8 cellular contexts compared by ENCODE assay signal in the genomic region with DNA sequence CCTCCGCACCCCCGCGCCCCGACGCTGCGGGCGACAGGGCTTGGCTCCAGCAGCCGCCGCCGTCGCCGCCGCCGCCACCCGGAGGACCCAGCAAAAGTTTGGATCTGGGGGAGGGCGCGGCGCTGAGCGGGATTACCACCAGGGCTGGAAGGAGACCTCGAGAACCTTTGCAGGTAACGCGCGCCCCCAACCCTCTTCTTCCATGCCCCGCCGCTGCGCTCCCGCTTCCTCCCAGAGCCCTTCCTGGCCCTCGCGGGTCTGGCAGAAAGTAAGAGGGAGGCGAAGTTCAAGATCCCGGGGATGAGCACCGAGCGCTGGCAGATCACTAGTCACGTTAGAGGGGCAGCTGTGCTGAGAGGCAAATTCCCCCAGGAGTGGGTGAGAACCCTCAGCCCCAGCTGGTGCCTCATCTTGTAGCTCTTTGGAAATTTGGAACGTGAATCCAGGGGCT. TPM values are rescaled to one million over a fixed set of nuclear protein-coding genes. Genes with fewer than 3 reads are reported as not detected.
DNase-seq lines count a peak whose midpoint lies in the region; ATAC-seq and TF ChIP-seq lines count a peak whose summit lies in the region.

No MANE protein-coding gene starts in this region.

- TF ChIP-seq CTCF in body of pancreas (IDR thresholded peaks at IDR 0.05) (no peak), suprapubic skin (IDR thresholded peaks at IDR 0.05) (no peak), CD14-positive monocyte (IDR thresholded peaks at IDR 0.05) (no peak)

- H3K4me1 Mint-ChIP-seq in CD14-positive monocyte = peaks cover 49% of the 10 kb centered on the region

- H3K9ac ChIP-seq in HUES64 (ENCODE audit: low read depth, low read length) = peak overlapping the region; percentile 65

- TF ChIP-seq POLR2A in body of pancreas (IDR thresholded peaks at IDR 0.05) (no peak), suprapubic skin (IDR thresholded peaks at IDR 0.05) (no peak)

- no peak for TF ChIP-seq EP300 in suprapubic skin (IDR thresholded peaks at IDR 0.05)

- H3K9me3 ChIP-seq in HUES64 (ENCODE audit: insufficient read depth, low read depth, low read length) = no peaks in the 10 kb centered on the region
- H3K9me3 ChIP-seq in body of pancreas = no peaks in the 10 kb centered on the region
- no peaks in the 10 kb centered on the region for H3K9me3 ChIP-seq in suprapubic skin

- H3K4me3 Mint-ChIP-seq in CD14-positive monocyte = peak overlapping the region in 1 of 2 donors; percentile 64

- H3K36me3 ChIP-seq in HUES64 (ENCODE audit: insufficient read depth, low read length) = no peaks in the 10 kb centered on the region
- no peaks in the 10 kb centered on the region for H3K36me3 ChIP-seq in body of pancreas (replicated peaks in 1 of 2; ENCODE audit: insufficient read depth in 1 of 2, low read depth in 2 of 2)
- H3K36me3 ChIP-seq in suprapubic skin = no peaks in the 10 kb centered on the region

- intact Hi-C loops in body of pancreas (cut with DNase I) (no loop called here), CD14-positive monocyte (cut with micrococcal nuclease) (no loop called here)

- H3K27me3 ChIP-seq in HUES64 (ENCODE audit: insufficient read depth, low read length) = peaks cover 66% of the 10 kb centered on the region
- H3K27me3 ChIP-seq in body of pancreas = no peaks in the 10 kb centered on the region
- no peaks in the 10 kb centered on the region for H3K27me3 ChIP-seq in suprapubic skin

- H3K27ac ChIP-seq in HUES64 (ENCODE audit: low read depth, low read length) = no peak overlapping the region
- peak overlapping the region; percentile 67 to 91 (median 82) for H3K27ac ChIP-seq in body of pancreas
- peak overlapping the region; percentile 86 for H3K27ac ChIP-seq in suprapubic skin

- no peak overlapping the region for H3K27ac Mint-ChIP-seq in CD14-positive monocyte

- WGBS in HUES64 = under 1% methylated on average over 35 of the region's 35 CpGs
- WGBS in body of pancreas, 2 donors = 0% methylated on average over 2 to 29 of the region's 35 CpGs
- WGBS in suprapubic skin = 2% methylated on average over 11 of the region's 35 CpGs

- DNase-seq in body of pancreas (peak; percentile 17 to 38 (median 26)), iPS-NIHi11 (ENCODE audit: low spot score) (peak; percentile 28), suprapubic skin (ENCODE audit: low spot score in 2 of 2) (no peak), NCI-H2081 treated with DMSO at 0.1 percent for 48 hours (lab: John Stamatoyannopoulos, UW) (no peak), CD14-positive monocyte (ENCODE audit: low spot score) (no peak)

- H3K4me1 ChIP-seq in HUES64 (ENCODE audit: insufficient read depth, low read length) (peaks cover 37% of the 10 kb centered on the region), body of pancreas (peaks cover 10% of the 10 kb centered on the region), suprapubic skin (peaks cover 59% of the 10 kb centered on the region)

- H3K36me3 Mint-ChIP-seq in CD14-positive monocyte = peaks cover 5 to 21% of the 10 kb centered on the region in 2 donors

- H3K9me3 Mint-ChIP-seq in CD14-positive monocyte = peaks cover 0 to 29% (median 20%) of the 10 kb centered on the region in 7 donors

- H3K27me3 Mint-ChIP-seq in CD14-positive monocyte (ENCODE audit: low read depth in 3 of 3) = peaks cover 80 to 91% (median 83%) of the 10 kb centered on the region in 3 donors

- ATAC-seq in body of pancreas (no peak), HG03045 (IDR thresholded peaks at IDR 0.05; ENCODE audit: unreplicated experiment) (no peak), HG02852 (IDR thresholded peaks at IDR 0.05; ENCODE audit: unreplicated experiment) (no peak)

- H3K4me3 ChIP-seq in HUES64 (ENCODE audit: low read length) = peak overlapping the region; percentile 65
- peak overlapping the region; percentile 41 to 55 for H3K4me3 ChIP-seq in body of pancreas
- peak overlapping the region; percentile 78 for H3K4me3 ChIP-seq in suprapubic skin

RNA-seq across cellular contexts. Expression of gene FLRT2, which starts 3.9 kb away (rescaled TPM):
- 12.0 TPM for polyA plus RNA-seq in HUES64 (2013, experiment 1 of 2)
- 12.8 TPM for polyA plus RNA-seq in HUES64 (2013, experiment 2 of 2)
- total RNA-seq in body of pancreas = 100 to 1,000 TPM in 1 of 2 donors, 10 to 100 TPM in 1; 37.6 to 114 TPM
- 10 to 100 TPM; 21.5 to 41.4 (median 28.0) TPM for total RNA-seq in suprapubic skin
- not detected for polyA plus RNA-seq in CD14-positive monocyte

Comparison
In these comparisons a context has a peak if more than half of its experiments do, and no peak if none do; other contexts are left out.
1. DNase-seq: peak in body of pancreas (4 of 4) and iPS-NIHi11 (single experiment); none in suprapubic skin (0 of 2), NCI-H2081 treated with DMSO at 0.1 percent for 48 hours (single experiment) and CD14-positive monocyte (single experiment).
2. Peak in every context shown above with its lines, with median percentiles within 50 percentile points of each other: H3K4me3 ChIP-seq.